Comparison of ENCODE assay signal across 37 cellular contexts in genomic region chr6:123661105-123661891, GRCh38. TPM values are rescaled to one million over a fixed set of nuclear protein-coding genes. Genes with fewer than 3 reads are reported as not detected.
"Had no signal": no experiment of that assay in that cellular context is flagged by ENCODE, and none has a peak within 500 bp of the region (broad histone marks: within the 10 kb centered on the region; RNA-seq: fewer than 3 reads in every experiment).

No MANE protein-coding gene starts in this region.

- H3K9me3 ChIP-seq: MG63 had no signal

- DNase-seq: Karpas-422, Kasumi-1, KBM-7, KG1, MG63, MM.1S, MV-4-11, NCI-H1048, NCI-H1092, NCI-H1092 treated with DMSO at 0.1 percent for 48 hours, NCI-H1105, NCI-H1105 treated with DMSO at 0.1 percent for 48 hours, NCI-H1417, NCI-H1417 treated with DMSO at 0.1 percent for 48 hours, NCI-H1436, NCI-H1436 treated with DMSO at 0.1 percent for 48 hours, NCI-H146, NCI-H1694, NCI-H1694 treated with DMSO at 0.1 percent for 48 hours, NCI-H187, NCI-H187 treated with DMSO at 0.1 percent for 48 hours, NCI-H1930, NCI-H2029, NCI-H2029 treated with DMSO at 0.1 percent for 48 hours, NCI-H2081, NCI-H2081 treated with DMSO at 0.1 percent for 48 hours, NCI-H2107, NCI-H2171, NCI-H2227 treated with DMSO at 0.1 percent for 48 hours, NCI-H226, NCI-H345, NCI-H446, NCI-H446 treated with DMSO at 0.1 percent for 48 hours had no signal

- H3K27me3 ChIP-seq: MG63 had no signal

- H3K9ac ChIP-seq: KMS-11 had no signal

- H3K36me3 ChIP-seq: MG63 had no signal

- H3K27ac ChIP-seq: KMS-11 had no signal

- H3K4me3 ChIP-seq: MG63 had no signal

RNA-seq across cellular contexts. Expression of gene TRDN, which starts 24.5 kb away (rescaled TPM):
- total RNA-seq: LHCN-M2, MCF 10A, NCI-H460 had no signal
